14 cellular contexts compared by ENCODE assay signal in genomic region chr20:10350188-10350842, GRCh38.
DNase-seq lines count a peak whose midpoint lies in the region; ATAC-seq and TF ChIP-seq lines count a peak whose summit lies in the region.
"Had no signal": no experiment of that assay in that cellular context is flagged by ENCODE, and none has a peak within 500 bp of the region (broad histone marks: within the 10 kb centered on the region; RNA-seq: fewer than 3 reads in every experiment).

No MANE protein-coding gene starts in this region.

- POLR2A ChIA-PET in CD8-positive, alpha-beta memory T cell (lab: Charles Lee) = interaction anchor here (1.2 kb wide), 1 partner anchor 84 kb away, joined by 4 read pairs; the partner anchor contains the start of genes MKKS and SLX4IP
- POLR2A ChIA-PET in activated CD4-positive, alpha-beta memory T cell treated with anti-CD3 and anti-CD28 coated beads, Interleukin-2, amount 10 ng/mL, durations not matched to agents 7 days and 5 days (lab: Charles Lee) = interaction anchor here (1.1 to 1.8 kb wide), 2 partner anchors 84 to 164 kb away, joined by 3 to 7 read pairs; partner anchors contain the start of genes MKKS and SLX4IP

- no peak overlapping the region for H3K4me3 ChIP-seq in CD8-positive, alpha-beta memory T cell (ENCODE audit: low read length)
- no peak overlapping the region for H3K4me3 ChIP-seq in lower lobe of right lung
- H3K4me3 ChIP-seq: MG63, tibial artery had no signal

- TF ChIP-seq CTCF in lower lobe of right lung (IDR thresholded peaks at IDR 0.05) = no peak

- no peaks in the 10 kb centered on the region for H3K27me3 ChIP-seq in CD8-positive, alpha-beta memory T cell (ENCODE audit: insufficient read depth, low read length, poor library complexity, severe bottlenecking)
- no peaks in the 10 kb centered on the region for H3K27me3 ChIP-seq in lower lobe of right lung (ENCODE audit: low read depth)
- H3K27me3 ChIP-seq: MG63, tibial artery had no signal

- H3K27ac Mint-ChIP-seq in activated T-cell treated with anti-CD3 and anti-CD28 coated beads, Interleukin-2, amount 50 U/mL, for 24 hours = peak overlapping the region; percentile 84
- H3K27ac Mint-ChIP-seq in CD8-positive, alpha-beta memory T cell = peak overlapping the region; percentile 24 to 97 (median 93)
- H3K27ac Mint-ChIP-seq in activated CD4-positive, alpha-beta memory T cell treated with anti-CD3 and anti-CD28 coated beads, Interleukin-2, amount 10 ng/mL, durations not matched to agents 7 days and 5 days = peak overlapping the region; percentile 48

- no peaks in the 10 kb centered on the region for H3K9me3 ChIP-seq in CD8-positive, alpha-beta memory T cell (ENCODE audit: low read length)
- no peaks in the 10 kb centered on the region for H3K9me3 ChIP-seq in lower lobe of right lung
- H3K9me3 ChIP-seq: MG63, tibial artery had no signal

- no peak for DNase-seq in activated T-cell treated with anti-CD3 and anti-CD28 coated beads, Interleukin-2, amount 50 U/mL, for 24 hours
- DNase-seq in activated T-cell treated with anti-CD3 and anti-CD28 coated beads for 4 hours (no peak), lower lobe of right lung (no peak), Ammon's horn (ENCODE audit: low spot score) (no peak), pons (ENCODE audit: low spot score) (no peak)
- no peak for DNase-seq in CD8-positive, alpha-beta memory T cell
- DNase-seq in activated CD4-positive, alpha-beta memory T cell treated with anti-CD3 and anti-CD28 coated beads, Interleukin-2, amount 10 ng/mL, durations not matched to agents 7 days and 5 days = no peak
- DNase-seq: effector CD8-positive, alpha-beta T cell; NCI-H187; retina; tibial artery had no signal

- CTCF ChIA-PET in CD8-positive, alpha-beta memory T cell (lab: Charles Lee) = interaction anchor here (1.6 kb wide), 1 partner anchor 77 kb away, joined by 4 read pairs; no protein-coding TSS in a partner anchor
- CTCF ChIA-PET in activated CD4-positive, alpha-beta memory T cell treated with anti-CD3 and anti-CD28 coated beads, Interleukin-2, amount 10 ng/mL, durations not matched to agents 7 days and 5 days (lab: Charles Lee) = interaction anchor here (1.1 kb wide), 1 partner anchor 76 kb away, joined by 3 read pairs; no protein-coding TSS in a partner anchor

- intact Hi-C loops in lower lobe of right lung (cut with DNase I) = no loop called here

- H3K4me1 Mint-ChIP-seq in activated T-cell treated with anti-CD3 and anti-CD28 coated beads, Interleukin-2, amount 50 U/mL, for 24 hours (ENCODE audit: low read depth) = peaks cover 32% of the 10 kb centered on the region
- peaks cover 25 to 35% (median 34%) of the 10 kb centered on the region in 3 donors for H3K4me1 Mint-ChIP-seq in CD8-positive, alpha-beta memory T cell
- H3K4me1 Mint-ChIP-seq in activated CD4-positive, alpha-beta memory T cell treated with anti-CD3 and anti-CD28 coated beads, Interleukin-2, amount 10 ng/mL, durations not matched to agents 7 days and 5 days = peaks cover 30% of the 10 kb centered on the region

- H3K27me3 Mint-ChIP-seq in activated T-cell treated with anti-CD3 and anti-CD28 coated beads, Interleukin-2, amount 50 U/mL, for 24 hours = no peaks in the 10 kb centered on the region
- H3K27me3 Mint-ChIP-seq in CD8-positive, alpha-beta memory T cell = peaks cover 0 to 1% of the 10 kb centered on the region in 2 donors
- H3K27me3 Mint-ChIP-seq in activated CD4-positive, alpha-beta memory T cell treated with anti-CD3 and anti-CD28 coated beads, Interleukin-2, amount 10 ng/mL, durations not matched to agents 7 days and 5 days = no peaks in the 10 kb centered on the region

- peaks cover 12% of the 10 kb centered on the region for H3K4me1 ChIP-seq in CD8-positive, alpha-beta memory T cell (ENCODE audit: insufficient read depth, low read length)
- H3K4me1 ChIP-seq in lower lobe of right lung = no peaks in the 10 kb centered on the region
- H3K4me1 ChIP-seq: tibial artery had no signal

- H3K4me3 Mint-ChIP-seq in activated T-cell treated with anti-CD3 and anti-CD28 coated beads, Interleukin-2, amount 50 U/mL, for 24 hours = no peak overlapping the region
- peak overlapping the region; percentile 9 to 84 (median 72) for H3K4me3 Mint-ChIP-seq in CD8-positive, alpha-beta memory T cell
- H3K4me3 Mint-ChIP-seq in activated CD4-positive, alpha-beta memory T cell treated with anti-CD3 and anti-CD28 coated beads, Interleukin-2, amount 10 ng/mL, durations not matched to agents 7 days and 5 days = peak overlapping the region; percentile 7

- H3K36me3 ChIP-seq in CD8-positive, alpha-beta memory T cell (ENCODE audit: insufficient read depth, low read length) = no peaks in the 10 kb centered on the region
- H3K36me3 ChIP-seq in lower lobe of right lung = no peaks in the 10 kb centered on the region
- H3K36me3 ChIP-seq: MG63, tibial artery had no signal

- ATAC-seq in lower lobe of right lung = no peak
- ATAC-seq in HG02588 (IDR thresholded peaks at IDR 0.05; ENCODE audit: unreplicated experiment) = no peak
- ATAC-seq: naive thymus-derived CD8-positive, alpha-beta T cell had no signal

- no peaks in the 10 kb centered on the region for H3K9me3 Mint-ChIP-seq in activated T-cell treated with anti-CD3 and anti-CD28 coated beads, Interleukin-2, amount 50 U/mL, for 24 hours
- no peaks in the 10 kb centered on the region for H3K9me3 Mint-ChIP-seq in CD8-positive, alpha-beta memory T cell
- H3K9me3 Mint-ChIP-seq in activated CD4-positive, alpha-beta memory T cell treated with anti-CD3 and anti-CD28 coated beads, Interleukin-2, amount 10 ng/mL, durations not matched to agents 7 days and 5 days = no peaks in the 10 kb centered on the region
- H3K9me3 Mint-ChIP-seq: naive thymus-derived CD8-positive, alpha-beta T cell had no signal

- peak overlapping the region; percentile 22 for H3K27ac ChIP-seq in CD8-positive, alpha-beta memory T cell (ENCODE audit: low read depth, low read length)
- peak overlapping the region; percentile 21 for H3K27ac ChIP-seq in lower lobe of right lung
- H3K27ac ChIP-seq: tibial artery had no signal

- H3K36me3 Mint-ChIP-seq in activated T-cell treated with anti-CD3 and anti-CD28 coated beads, Interleukin-2, amount 50 U/mL, for 24 hours (ENCODE audit: low read depth) = no peaks in the 10 kb centered on the region
- no peaks in the 10 kb centered on the region for H3K36me3 Mint-ChIP-seq in CD8-positive, alpha-beta memory T cell
- no peaks in the 10 kb centered on the region for H3K36me3 Mint-ChIP-seq in activated CD4-positive, alpha-beta memory T cell treated with anti-CD3 and anti-CD28 coated beads, Interleukin-2, amount 10 ng/mL, durations not matched to agents 7 days and 5 days (ENCODE audit: low read depth)
- H3K36me3 Mint-ChIP-seq: naive thymus-derived CD8-positive, alpha-beta T cell had no signal
